In the genomic region with DNA sequence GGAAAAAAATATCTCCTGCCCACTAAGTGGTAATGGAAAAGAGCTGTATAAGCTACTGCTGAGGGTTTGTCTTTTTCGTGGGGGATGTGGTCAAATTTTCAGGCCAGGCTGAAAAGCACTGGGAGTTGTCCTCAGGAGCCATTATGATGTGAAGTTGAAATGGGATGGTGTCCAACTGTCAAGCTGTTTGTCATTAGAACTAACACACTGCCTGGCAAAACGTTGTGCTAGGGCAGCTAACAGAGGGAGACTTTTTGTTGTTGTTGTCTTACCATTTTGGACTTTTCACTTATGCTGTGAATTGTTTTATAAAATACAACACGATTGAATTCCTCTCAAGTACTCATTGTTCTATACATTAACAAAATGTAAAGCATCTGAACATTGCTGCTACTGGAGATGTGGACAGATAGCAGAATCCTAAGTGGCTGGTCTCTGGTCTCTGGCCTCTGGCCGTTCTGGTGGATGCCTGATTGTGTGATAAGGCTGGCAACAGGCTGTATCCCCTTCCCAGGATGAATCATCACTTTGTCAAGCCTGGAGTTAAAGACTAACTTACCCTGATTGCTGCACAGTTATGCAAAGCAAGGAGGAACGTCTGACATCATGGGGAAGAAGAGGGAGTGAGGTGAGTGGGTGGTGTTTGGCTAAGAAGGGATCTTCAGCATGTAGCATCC, we compare ENCODE assay signal across 1 cellular context.
A peak's percentile ranks its signal among the peaks of the same experiment; 100 is the strongest.
TF ChIP-seq lines count a peak whose summit lies in the region.

No MANE protein-coding gene starts in this region.

TF ChIP-seq in HepG2, 621 proteins besides CTCF, POLR2A, EP300 and RAD21 (continued from another document and continues in another):
- TF ChIP-seq, protein P1, sequence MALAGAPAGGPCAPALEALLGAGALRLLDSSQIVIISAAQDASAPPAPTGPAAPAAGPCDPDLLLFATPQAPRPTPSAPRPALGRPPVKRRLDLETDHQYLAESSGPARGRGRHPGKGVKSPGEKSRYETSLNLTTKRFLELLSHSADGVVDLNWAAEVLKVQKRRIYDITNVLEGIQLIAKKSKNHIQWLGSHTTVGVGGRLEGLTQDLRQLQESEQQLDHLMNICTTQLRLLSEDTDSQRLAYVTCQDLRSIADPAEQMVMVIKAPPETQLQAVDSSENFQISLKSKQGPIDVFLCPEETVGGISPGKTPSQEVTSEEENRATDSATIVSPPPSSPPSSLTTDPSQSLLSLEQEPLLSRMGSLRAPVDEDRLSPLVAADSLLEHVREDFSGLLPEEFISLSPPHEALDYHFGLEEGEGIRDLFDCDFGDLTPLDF (CRISPR knock-in tag; IDR thresholded peaks at IDR 0.05): no peak
- TF ChIP-seq GLI4 (CRISPR knock-in tag; IDR thresholded peaks at IDR 0.05; ENCODE audit: borderline replicate concordance) (no peak), RBM22 (optimal IDR thresholded peaks at IDR 0.05; ENCODE audit: low read length) (no peak), KDM3A (CRISPR knock-in tag; IDR thresholded peaks at IDR 0.05; ENCODE audit: low read depth) (peak; percentile 22; the same call in 1 of the 2 replicates), LCORL (IDR thresholded peaks at IDR 0.05) (peak; percentile 88), LCORL (CRISPR knock-in tag; IDR thresholded peaks at IDR 0.05) (peak; percentile 92), ZNF33B (CRISPR knock-in tag; IDR thresholded peaks at IDR 0.05) (no peak), ZNF652 (CRISPR knock-in tag; IDR thresholded peaks at IDR 0.05; ENCODE audit: borderline replicate concordance, low read depth) (peak; percentile 51; the same call in 1 of the 2 replicates), GFI1 (CRISPR knock-in tag; IDR thresholded peaks at IDR 0.05; ENCODE audit: borderline replicate concordance) (peak; percentile 94), ZNF230 (CRISPR knock-in tag; IDR thresholded peaks at IDR 0.05) (no peak), ZNF672 (CRISPR knock-in tag; IDR thresholded peaks at IDR 0.05) (no peak), ZNF607 (CRISPR knock-in tag; IDR thresholded peaks at IDR 0.05; ENCODE audit: borderline replicate concordance) (no peak; the same call in 1 of the 2 replicates), TBP (CRISPR knock-in tag; IDR thresholded peaks at IDR 0.05) (no peak), ZC3H13 (CRISPR knock-in tag; IDR thresholded peaks at IDR 0.05) (no peak), ZNF12 (CRISPR knock-in tag; IDR thresholded peaks at IDR 0.05) (peak; percentile 79; the same call in 1 of the 2 replicates), EZH2 (conservative IDR thresholded peaks at IDR 0.05; ENCODE audit: low read depth, low read length) (no peak), KDM6A (CRISPR knock-in tag; IDR thresholded peaks at IDR 0.05; ENCODE audit: low read depth) (no peak), ZNF251 (CRISPR knock-in tag; IDR thresholded peaks at IDR 0.05) (no peak), NR2F2 (IDR thresholded peaks at IDR 0.05; ENCODE audit: borderline replicate concordance, low read depth) (no peak), ZNF275 (CRISPR knock-in tag; IDR thresholded peaks at IDR 0.05; ENCODE audit: borderline replicate concordance) (no peak), CENPX (CRISPR knock-in tag; IDR thresholded peaks at IDR 0.05) (no peak), ZNF263 (CRISPR knock-in tag; IDR thresholded peaks at IDR 0.05) (peak; percentile 71), SALL1 (CRISPR knock-in tag; IDR thresholded peaks at IDR 0.05) (peak; percentile 94), ZGPAT (CRISPR knock-in tag; IDR thresholded peaks at IDR 0.05) (peak; percentile 71), NPAS2 (CRISPR knock-in tag; IDR thresholded peaks at IDR 0.05; ENCODE audit: borderline replicate concordance) (no peak), ZBTB20 (CRISPR knock-in tag; IDR thresholded peaks at IDR 0.05; ENCODE audit: borderline replicate concordance, low read depth) (peak; percentile 98), ZNF775 (CRISPR knock-in tag; IDR thresholded peaks at IDR 0.05; ENCODE audit: borderline replicate concordance) (no peak), ARNT2 (CRISPR knock-in tag; IDR thresholded peaks at IDR 0.05; ENCODE audit: low read depth) (no peak), RFX1 (IDR thresholded peaks at IDR 0.05) (no peak), ZNF354B (CRISPR knock-in tag; IDR thresholded peaks at IDR 0.05) (no peak), ZNF879 (CRISPR knock-in tag; IDR thresholded peaks at IDR 0.05) (no peak), JDP2 (CRISPR knock-in tag; IDR thresholded peaks at IDR 0.05; ENCODE audit: borderline replicate concordance) (no peak), HNRNPK (IDR thresholded peaks at IDR 0.05; ENCODE audit: low read depth, low read length, poor library complexity, severe bottlenecking) (no peak), TCF7 (IDR thresholded peaks at IDR 0.05; ENCODE audit: low read depth) (peak; percentile 33; the same call in 1 of the 2 replicates), JUND (CRISPR knock-in tag; IDR thresholded peaks at IDR 0.05) (peak; percentile 97), ATF5 (CRISPR knock-in tag; IDR thresholded peaks at IDR 0.05; ENCODE audit: low read depth) (no peak), ZNF556 (CRISPR knock-in tag; IDR thresholded peaks at IDR 0.05; ENCODE audit: borderline replicate concordance) (peak; percentile 51; the same call in 1 of the 2 replicates), ZBTB10 (CRISPR knock-in tag; IDR thresholded peaks at IDR 0.05; ENCODE audit: borderline replicate concordance) (peak; percentile 29; the same call in 1 of the 2 replicates), KLF9 (CRISPR knock-in tag; IDR thresholded peaks at IDR 0.05; ENCODE audit: low read depth) (no peak), ATRX (CRISPR knock-in tag; IDR thresholded peaks at IDR 0.05; ENCODE audit: borderline replicate concordance) (no peak), HES4 (CRISPR knock-in tag; IDR thresholded peaks at IDR 0.05; ENCODE audit: borderline replicate concordance) (no peak), HNRNPL (IDR thresholded peaks at IDR 0.05; ENCODE audit: low read depth, low read length) (no peak), ZNF30 (CRISPR knock-in tag; IDR thresholded peaks at IDR 0.05) (no peak), MYPOP (CRISPR knock-in tag; IDR thresholded peaks at IDR 0.05) (peak; percentile 86), LBX2 (CRISPR knock-in tag; IDR thresholded peaks at IDR 0.05; ENCODE audit: borderline replicate concordance) (no peak), ZNF788 (CRISPR knock-in tag; IDR thresholded peaks at IDR 0.05; ENCODE audit: borderline replicate concordance) (peak; percentile 63; the same call in 1 of the 2 replicates), SIN3A (IDR thresholded peaks at IDR 0.05; ENCODE audit: borderline replicate concordance, low read depth, low read length) (peak; percentile 89; the same call in 1 of the 2 replicates), HOXA5 (CRISPR knock-in tag; IDR thresholded peaks at IDR 0.05) (peak; percentile 41; the same call in 1 of the 2 replicates), ZNF724P (CRISPR knock-in tag; IDR thresholded peaks at IDR 0.05; ENCODE audit: borderline replicate concordance) (no peak)
- TF ChIP-seq, protein P2, sequence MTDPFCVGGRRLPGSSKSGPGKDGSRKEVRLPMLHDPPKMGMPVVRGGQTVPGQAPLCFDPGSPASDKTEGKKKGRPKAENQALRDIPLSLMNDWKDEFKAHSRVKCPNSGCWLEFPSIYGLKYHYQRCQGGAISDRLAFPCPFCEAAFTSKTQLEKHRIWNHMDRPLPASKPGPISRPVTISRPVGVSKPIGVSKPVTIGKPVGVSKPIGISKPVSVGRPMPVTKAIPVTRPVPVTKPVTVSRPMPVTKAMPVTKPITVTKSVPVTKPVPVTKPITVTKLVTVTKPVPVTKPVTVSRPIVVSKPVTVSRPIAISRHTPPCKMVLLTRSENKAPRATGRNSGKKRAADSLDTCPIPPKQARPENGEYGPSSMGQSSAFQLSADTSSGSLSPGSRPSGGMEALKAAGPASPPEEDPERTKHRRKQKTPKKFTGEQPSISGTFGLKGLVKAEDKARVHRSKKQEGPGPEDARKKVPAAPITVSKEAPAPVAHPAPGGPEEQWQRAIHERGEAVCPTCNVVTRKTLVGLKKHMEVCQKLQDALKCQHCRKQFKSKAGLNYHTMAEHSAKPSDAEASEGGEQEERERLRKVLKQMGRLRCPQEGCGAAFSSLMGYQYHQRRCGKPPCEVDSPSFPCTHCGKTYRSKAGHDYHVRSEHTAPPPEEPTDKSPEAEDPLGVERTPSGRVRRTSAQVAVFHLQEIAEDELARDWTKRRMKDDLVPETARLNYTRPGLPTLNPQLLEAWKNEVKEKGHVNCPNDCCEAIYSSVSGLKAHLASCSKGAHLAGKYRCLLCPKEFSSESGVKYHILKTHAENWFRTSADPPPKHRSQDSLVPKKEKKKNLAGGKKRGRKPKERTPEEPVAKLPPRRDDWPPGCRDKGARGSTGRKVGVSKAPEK (CRISPR knock-in tag; IDR thresholded peaks at IDR 0.05; ENCODE audit: borderline replicate concordance): no peak
- TF ChIP-seq, protein P3, sequence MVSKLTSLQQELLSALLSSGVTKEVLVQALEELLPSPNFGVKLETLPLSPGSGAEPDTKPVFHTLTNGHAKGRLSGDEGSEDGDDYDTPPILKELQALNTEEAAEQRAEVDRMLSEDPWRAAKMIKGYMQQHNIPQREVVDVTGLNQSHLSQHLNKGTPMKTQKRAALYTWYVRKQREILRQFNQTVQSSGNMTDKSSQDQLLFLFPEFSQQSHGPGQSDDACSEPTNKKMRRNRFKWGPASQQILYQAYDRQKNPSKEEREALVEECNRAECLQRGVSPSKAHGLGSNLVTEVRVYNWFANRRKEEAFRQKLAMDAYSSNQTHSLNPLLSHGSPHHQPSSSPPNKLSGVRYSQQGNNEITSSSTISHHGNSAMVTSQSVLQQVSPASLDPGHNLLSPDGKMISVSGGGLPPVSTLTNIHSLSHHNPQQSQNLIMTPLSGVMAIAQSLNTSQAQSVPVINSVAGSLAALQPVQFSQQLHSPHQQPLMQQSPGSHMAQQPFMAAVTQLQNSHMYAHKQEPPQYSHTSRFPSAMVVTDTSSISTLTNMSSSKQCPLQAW (CRISPR knock-in tag; IDR thresholded peaks at IDR 0.05): peak; percentile 94
- TF ChIP-seq, protein P4, sequence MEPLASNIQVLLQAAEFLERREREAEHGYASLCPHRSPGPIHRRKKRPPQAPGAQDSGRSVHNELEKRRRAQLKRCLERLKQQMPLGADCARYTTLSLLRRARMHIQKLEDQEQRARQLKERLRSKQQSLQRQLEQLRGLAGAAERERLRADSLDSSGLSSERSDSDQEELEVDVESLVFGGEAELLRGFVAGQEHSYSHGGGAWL (CRISPR knock-in tag; IDR thresholded peaks at IDR 0.05): no peak
- TF ChIP-seq, protein P5, sequence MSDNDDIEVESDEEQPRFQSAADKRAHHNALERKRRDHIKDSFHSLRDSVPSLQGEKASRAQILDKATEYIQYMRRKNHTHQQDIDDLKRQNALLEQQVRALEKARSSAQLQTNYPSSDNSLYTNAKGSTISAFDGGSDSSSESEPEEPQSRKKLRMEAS (IDR thresholded peaks at IDR 0.05): no peak
